Comparison of ENCODE assay signal across 34 cellular contexts in genomic region chr20:10323729-10324128, GRCh38.
"Had no signal": no experiment of that assay in that cellular context is flagged by ENCODE, and none has a peak within 500 bp of the region (broad histone marks: within the 10 kb centered on the region; RNA-seq: fewer than 3 reads in every experiment).

No MANE protein-coding gene starts in this region.

- DNase-seq: activated CD4-positive, alpha-beta memory T cell treated with anti-CD3 and anti-CD28 coated beads for 36 hours; activated CD4-positive, alpha-beta T cell treated with anti-CD3 and anti-CD28 coated beads, Interleukin-2, amount 10 ng/mL, durations not matched to agents 24 days and 14 days; activated CD4-positive, CD25-positive, alpha-beta regulatory T cell treated with anti-CD3 and anti-CD28 coated beads, Interleukin-2, amount 50 U/mL, for 72 hours; activated CD8-positive, alpha-beta memory T cell treated with anti-CD3 and anti-CD28 coated beads, Interleukin-2, amount 50 U/mL, for 4 hours; activated effector memory CD4-positive, alpha-beta T cell treated with anti-CD3 and anti-CD28 coated beads, Interleukin-2, amount 50 U/mL, for 16 hours; activated naive CD4-positive, alpha-beta T cell treated with anti-CD3 and anti-CD28 coated beads, Interleukin-2, amount 10 ng/mL, durations not matched to agents 7 days and 5 days; activated naive CD8-positive, alpha-beta T cell treated with anti-CD3 and anti-CD28 coated beads, Interleukin-2, amount 10 ng/mL, durations not matched to agents 7 days and 5 days; activated T-cell treated with anti-CD3 and anti-CD28 coated beads, Interleukin-2, amount 50 U/mL, for 1 hour; caudate nucleus; cortex of kidney; effector memory CD8-positive, alpha-beta T cell; foreskin melanocyte; left lung; lower lobe of right lung; mesenchymal stem cell; natural killer cell; occipital lobe; psoas muscle; stimulated activated CD4-positive, alpha-beta T cell treated with anti-CD3 and anti-CD28 coated beads, Interleukin-1b, Interleukin-23, amount 100 ng/mL, for 48 hours; stimulated activated naive CD8-positive, alpha-beta T cell treated with anti-CD3 and anti-CD28 coated beads, Interleukin-15, Interleukin-2, amounts not matched to agents 100 U/mL and 50 U/mL, for 24 hours; T1000; trophoblast cell; uterus; WERI-Rb-1 had no signal

- H3K27ac ChIP-seq: ascending aorta, esophagus muscularis mucosa, left lung, lower lobe of right lung, neural progenitor cell, parathyroid adenoma, psoas muscle, thoracic aorta, uterus, WERI-Rb-1 had no signal

- H3K4me2 ChIP-seq: neural progenitor cell, smooth muscle cell had no signal

- H3K9me3 Mint-ChIP-seq: activated CD4-positive, alpha-beta memory T cell treated with anti-CD3 and anti-CD28 coated beads for 36 hours; activated naive CD4-positive, alpha-beta T cell treated with anti-CD3 and anti-CD28 coated beads, Interleukin-2, amount 10 ng/mL, durations not matched to agents 7 days and 5 days; activated naive CD8-positive, alpha-beta T cell treated with anti-CD3 and anti-CD28 coated beads, Interleukin-2, amount 10 ng/mL, durations not matched to agents 7 days and 5 days; effector memory CD8-positive, alpha-beta T cell; natural killer cell; T-helper 1 cell treated with Interleukin-12 subunit alpha and Interleukin-12 subunit beta and Interleukin-4 antibody, amounts not matched to agents 30 μg/mL and 1 μg/mL, for 36 hours had no signal

- H3K27ac Mint-ChIP-seq: activated CD4-positive, alpha-beta memory T cell treated with anti-CD3 and anti-CD28 coated beads for 36 hours; activated CD4-positive, alpha-beta T cell treated with anti-CD3 and anti-CD28 coated beads, Interleukin-2, amount 10 ng/mL, durations not matched to agents 24 days and 14 days; activated naive CD8-positive, alpha-beta T cell treated with anti-CD3 and anti-CD28 coated beads, Interleukin-2, amount 10 ng/mL, durations not matched to agents 7 days and 5 days; activated T-helper 1 cell treated with anti-CD3 and anti-CD28 coated beads, Interleukin-12 subunit alpha, Interleukin-12 subunit beta, Interleukin-2, Interleukin-4 antibody, amounts not matched to agents 30 ng/mL and 10 ng/mL and 1 ng/mL, durations not matched to agents 14 hours and 24 hours and 36 hours; brain; effector memory CD8-positive, alpha-beta T cell; natural killer cell; neural progenitor cell; T-helper 1 cell treated with Interleukin-12 subunit alpha and Interleukin-12 subunit beta and Interleukin-4 antibody, amounts not matched to agents 30 μg/mL and 1 μg/mL, for 36 hours had no signal

- FAIRE-seq: endothelial cell of umbilical vein had no signal

- H3K36me3 ChIP-seq: ascending aorta, esophagus muscularis mucosa, left lung, lower lobe of right lung, neural progenitor cell, thoracic aorta, uterus, WERI-Rb-1 had no signal

- H3K9me3 ChIP-seq: ascending aorta, esophagus muscularis mucosa, lower lobe of right lung, psoas muscle, thoracic aorta, uterus had no signal

- H3K36me3 Mint-ChIP-seq: activated CD4-positive, alpha-beta memory T cell treated with anti-CD3 and anti-CD28 coated beads for 36 hours; activated naive CD4-positive, alpha-beta T cell treated with anti-CD3 and anti-CD28 coated beads, Interleukin-2, amount 10 ng/mL, durations not matched to agents 7 days and 5 days; activated naive CD8-positive, alpha-beta T cell treated with anti-CD3 and anti-CD28 coated beads, Interleukin-2, amount 10 ng/mL, durations not matched to agents 7 days and 5 days; brain; natural killer cell; neural progenitor cell had no signal

- ATAC-seq: effector memory CD8-positive, alpha-beta T cell; left lung; natural killer cell; psoas muscle; stimulated activated naive CD8-positive, alpha-beta T cell treated with anti-CD3 and anti-CD28 coated beads, Interleukin-15, Interleukin-2, amounts not matched to agents 100 U/mL and 50 U/mL, for 24 hours had no signal

- H3K4me1 Mint-ChIP-seq: activated CD4-positive, alpha-beta T cell treated with anti-CD3 and anti-CD28 coated beads, Interleukin-2, amount 10 ng/mL, durations not matched to agents 24 days and 14 days; activated naive CD4-positive, alpha-beta T cell treated with anti-CD3 and anti-CD28 coated beads, Interleukin-2, amount 10 ng/mL, durations not matched to agents 7 days and 5 days; activated naive CD8-positive, alpha-beta T cell treated with anti-CD3 and anti-CD28 coated beads, Interleukin-2, amount 10 ng/mL, durations not matched to agents 7 days and 5 days; neural progenitor cell had no signal

- H3K4me3 ChIP-seq: ascending aorta, esophagus muscularis mucosa, left lung, lower lobe of right lung, neural progenitor cell, psoas muscle, smooth muscle cell, thoracic aorta, uterus had no signal

- H3K27me3 ChIP-seq: ascending aorta, esophagus muscularis mucosa, left lung, neural progenitor cell, uterus had no signal

- H3K4me1 ChIP-seq: ascending aorta, esophagus muscularis mucosa, left lung, lower lobe of right lung, neural progenitor cell, parathyroid adenoma, psoas muscle, uterus had no signal

- H3K4me3 Mint-ChIP-seq: activated CD4-positive, alpha-beta memory T cell treated with anti-CD3 and anti-CD28 coated beads for 36 hours; activated CD4-positive, alpha-beta T cell treated with anti-CD3 and anti-CD28 coated beads, Interleukin-2, amount 10 ng/mL, durations not matched to agents 24 days and 14 days; activated naive CD4-positive, alpha-beta T cell treated with anti-CD3 and anti-CD28 coated beads, Interleukin-2, amount 10 ng/mL, durations not matched to agents 7 days and 5 days; activated naive CD8-positive, alpha-beta T cell treated with anti-CD3 and anti-CD28 coated beads, Interleukin-2, amount 10 ng/mL, durations not matched to agents 7 days and 5 days; activated T-helper 1 cell treated with anti-CD3 and anti-CD28 coated beads, Interleukin-12 subunit alpha, Interleukin-12 subunit beta, Interleukin-2, Interleukin-4 antibody, amounts not matched to agents 30 ng/mL and 10 ng/mL and 1 ng/mL, durations not matched to agents 14 hours and 24 hours and 36 hours; brain; effector memory CD8-positive, alpha-beta T cell; natural killer cell; neural progenitor cell; T-helper 1 cell treated with Interleukin-12 subunit alpha and Interleukin-12 subunit beta and Interleukin-4 antibody, amounts not matched to agents 30 μg/mL and 1 μg/mL, for 36 hours had no signal
